Comparison of ENCODE assay signal across 27 cellular contexts in genomic region chr7:19133891-19134290, GRCh38. TPM values are rescaled to one million over a fixed set of nuclear protein-coding genes. Genes with fewer than 3 reads are reported as not detected.
"Had no signal": no experiment of that assay in that cellular context is flagged by ENCODE, and none has a peak within 500 bp of the region (broad histone marks: within the 10 kb centered on the region; RNA-seq: fewer than 3 reads in every experiment).

No MANE protein-coding gene starts in this region.

- H3K27me3 ChIP-seq: right atrium auricular region had no signal

- H3K9me3 ChIP-seq: lower lobe of right lung, mucosa of descending colon, right atrium auricular region, tibial nerve had no signal

- H3K27ac ChIP-seq: heart right ventricle, lower lobe of right lung, right atrium auricular region, tibial nerve, VCaP had no signal

- H3K4me1 ChIP-seq: heart right ventricle, lower lobe of right lung, right atrium auricular region, tibial nerve had no signal

- DNase-seq: activated CD4-positive, alpha-beta T cell treated with anti-CD3 and anti-CD28 coated beads for 4 hours; activated CD4-positive, alpha-beta T cell treated with anti-CD3 and anti-CD28 coated beads, Interleukin-2, amount 50 U/mL, for 4 hours; activated effector memory CD4-positive, alpha-beta T cell treated with Interleukin-2 at 50 U/mL for 16 hours; activated naive CD4-positive, alpha-beta T cell treated with anti-CD3 and anti-CD28 coated beads for 36 hours; activated naive CD8-positive, alpha-beta T cell treated with anti-CD3 and anti-CD28 coated beads for 36 hours; amygdala; caudate nucleus; foreskin melanocyte; heart right ventricle; kidney glomerular epithelial cell; lower lobe of right lung; mesendoderm; mucosa of descending colon; stimulated activated naive CD4-positive, alpha-beta T cell treated with Interleukin-2 at 50 U/mL for 16 hours; T-helper 9 cell had no signal

- H3K36me3 ChIP-seq: heart right ventricle, lower lobe of right lung, right atrium auricular region, tibial nerve had no signal

- H3K4me3 ChIP-seq: heart right ventricle, lower lobe of right lung, mucosa of descending colon, right atrium auricular region, tibial nerve had no signal

RNA-seq across cellular contexts. Expression of gene FERD3L, which starts 11.3 kb away (rescaled TPM):
- total RNA-seq: activated naive CD4-positive, alpha-beta T cell treated with anti-CD3 and anti-CD28 coated beads for 36 hours; activated naive CD8-positive, alpha-beta T cell treated with anti-CD3 and anti-CD28 coated beads for 36 hours; chondrocyte; esophagus mucosa; glomerular endothelial cell; heart right ventricle; left lobe of liver; lower lobe of right lung; mucosa of descending colon; myocyte; natural killer cell treated with Interleukin-12 subunit alpha and Interleukin-12 subunit beta and Interleukin-15 and Interleukin-18, amount 100 ng/mL, for 72 hours; omental fat pad; pulmonary artery endothelial cell; right atrium auricular region; temporal lobe; tibial nerve had no signal

RNA-seq across cellular contexts. Expression of gene TWIST1, which starts 16.5 kb away (rescaled TPM):
- total RNA-seq: activated naive CD4-positive, alpha-beta T cell treated with anti-CD3 and anti-CD28 coated beads for 36 hours; activated naive CD8-positive, alpha-beta T cell treated with anti-CD3 and anti-CD28 coated beads for 36 hours; left lobe of liver; lower lobe of right lung; natural killer cell treated with Interleukin-12 subunit alpha and Interleukin-12 subunit beta and Interleukin-15 and Interleukin-18, amount 100 ng/mL, for 72 hours had no signal
